In genomic region chr1:117359560-117360289, GRCh38 we compare ENCODE assay signal across 1 cellular context.
TF ChIP-seq lines count a peak whose summit lies in the region.

No MANE protein-coding gene starts in this region.

TF ChIP-seq in GM12878, 131 proteins besides CTCF, POLR2A, EP300 and RAD21:
- peak; percentile 40; the same call in 1 of the 2 replicates for TF ChIP-seq SPI1 (IDR thresholded peaks at IDR 0.05; ENCODE audit: borderline replicate concordance, insufficient read depth, low read depth, low read length)
- no peak for TF ChIP-seq PRDM15 (CRISPR knock-in tag; IDR thresholded peaks at IDR 0.05)
- peak in 1 of 2 experiments; percentile 48; a peak in 2 of 4 replicates for TF ChIP-seq IKZF2 (IDR thresholded peaks at IDR 0.05)
- TF ChIP-seq MAX (IDR thresholded peaks at IDR 0.05; ENCODE audit: low read depth, low read length) = no peak
- peak; percentile 30; the same call in 1 of the 2 replicates for TF ChIP-seq RELB (IDR thresholded peaks at IDR 0.05; ENCODE audit: low read depth)
- no peak for TF ChIP-seq SMAD5 (IDR thresholded peaks at IDR 0.05; ENCODE audit: low read depth)
- peak; percentile 22; the same call in 1 of the 2 replicates for TF ChIP-seq ATF7 (IDR thresholded peaks at IDR 0.05; ENCODE audit: low read depth)
- TF ChIP-seq ZNF274 (IDR thresholded peaks at IDR 0.05; ENCODE audit: insufficient read depth, insufficient read length) = no peak
- TF ChIP-seq CBX5 (IDR thresholded peaks at IDR 0.05; ENCODE audit: low read depth) = no peak
